ENCODE assay signal across 1 cellular context in genomic region chr15:73284073-73284472, GRCh38.
TF ChIP-seq lines count a peak whose summit lies in the region.

No MANE protein-coding gene starts in this region.

TF ChIP-seq in SK-N-SH treated with all-trans-retinoic acid at 6 μM for 48 hours, 23 proteins besides CTCF, POLR2A, EP300 and RAD21 (continued from another document):
- no peak for TF ChIP-seq PATZ1 (CRISPR knock-in tag; IDR thresholded peaks at IDR 0.05; ENCODE audit: borderline replicate concordance)
- 0 out of 2 replicates have a peak, but pooled peaks have one; percentile 21 for TF ChIP-seq TCF4 (CRISPR knock-in tag; IDR thresholded peaks at IDR 0.05; ENCODE audit: borderline replicate concordance)
- TF ChIP-seq OSR1 (CRISPR knock-in tag; IDR thresholded peaks at IDR 0.05) = no peak
- TF ChIP-seq POU6F1 (CRISPR knock-in tag; IDR thresholded peaks at IDR 0.05; ENCODE audit: borderline replicate concordance, low read depth) = no peak
- no peak for TF ChIP-seq ESRRG (CRISPR knock-in tag; IDR thresholded peaks at IDR 0.05)
TF ChIP-seq in SK-N-SH treated with all-trans-retinoic acid at 6 μM for 48 hours: peak in this region for 1.
